8 cellular contexts compared by ENCODE assay signal in the genomic region with DNA sequence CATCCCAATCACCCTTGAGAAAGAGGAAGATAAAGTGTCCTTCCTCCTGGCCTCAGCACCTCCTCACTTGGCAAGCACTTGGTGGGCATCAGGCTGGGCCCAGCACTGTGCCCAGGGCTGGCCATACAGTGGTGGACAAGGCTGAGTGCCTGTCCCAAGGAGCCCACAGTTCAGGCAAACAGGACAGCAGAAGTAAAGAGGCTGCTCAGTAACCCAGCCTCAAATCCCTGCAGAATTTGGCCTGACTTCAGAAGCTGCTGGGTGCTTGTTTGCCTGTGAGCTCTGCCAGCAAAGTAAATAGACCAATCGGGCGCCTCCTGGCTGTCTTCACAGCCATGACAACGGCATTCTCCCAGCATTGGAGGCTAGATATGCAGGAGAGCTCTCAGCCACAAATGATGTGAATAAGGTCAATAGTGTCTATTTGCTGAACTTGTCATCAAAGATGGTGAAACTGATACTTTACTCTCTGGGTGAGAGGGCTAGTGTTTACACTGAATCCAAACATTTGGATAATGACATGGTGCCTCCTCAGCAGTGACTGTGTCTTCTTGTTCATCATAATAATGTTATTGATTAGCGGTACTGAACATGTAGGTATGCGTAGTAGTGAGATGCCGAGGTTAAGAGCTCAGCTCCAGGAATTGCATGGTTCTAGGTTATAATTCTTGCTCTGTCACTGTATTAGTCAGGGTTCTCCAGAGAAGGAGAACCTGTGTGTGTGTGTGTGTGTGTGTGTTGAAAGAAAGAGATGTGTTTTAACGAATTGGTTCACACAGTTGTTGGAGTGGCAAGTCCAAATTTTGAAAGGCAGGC. TPM values are rescaled to one million over a fixed set of nuclear protein-coding genes. Genes with fewer than 3 reads are reported as not detected.
A peak's percentile ranks its signal among the peaks of the same experiment; 100 is the strongest.
DNase-seq lines count a peak whose midpoint lies in the region; ATAC-seq and TF ChIP-seq lines count a peak whose summit lies in the region.

No MANE protein-coding gene starts in this region.

- H3K4me2 ChIP-seq in osteoblast (ENCODE audit: insufficient read depth, low read length), result no peak overlapping the region

- H3K27ac Mint-ChIP-seq in activated CD8-positive, alpha-beta T cell treated with anti-CD3 and anti-CD28 coated beads, Interleukin-2, amount 10 ng/mL, durations not matched to agents 7 days and 5 days, result peak overlapping the region; percentile 78
- H3K27ac Mint-ChIP-seq in natural killer cell, result no peak overlapping the region

- CTCF ChIA-PET in A673 (lab: Charles Lee), result interaction anchor here (1.1 kb wide), 2 partner anchors 34 to 73 kb away, joined by 6 to 7 read pairs; a partner anchor contains a TSS
- CTCF ChIA-PET in activated CD8-positive, alpha-beta T cell treated with anti-CD3 and anti-CD28 coated beads, Interleukin-2, amount 10 ng/mL, durations not matched to agents 7 days and 5 days (lab: Charles Lee), result interaction anchor here (0.9 to 2.5 kb wide), 4 partner anchors 16 to 73 kb away, joined by 4 to 17 read pairs (median 4); a partner anchor contains a TSS

- peaks cover 71% of the 10 kb centered on the region for H3K36me3 Mint-ChIP-seq in activated CD8-positive, alpha-beta T cell treated with anti-CD3 and anti-CD28 coated beads, Interleukin-2, amount 10 ng/mL, durations not matched to agents 7 days and 5 days (ENCODE audit: low read depth)
- no peaks in the 10 kb centered on the region for H3K36me3 Mint-ChIP-seq in natural killer cell

- TF ChIP-seq CTCF in A673 (conservative IDR thresholded peaks at IDR 0.05; ENCODE audit: low read depth, low read length) (peak; percentile 65), GM13977 (IDR thresholded peaks at IDR 0.05; ENCODE audit: extremely low read depth, insufficient read depth, missing control alignments) (no peak), foreskin fibroblast (IDR thresholded peaks at IDR 0.05; ENCODE audit: low read depth, low read length) (peak; percentile 76), osteoblast (IDR thresholded peaks at IDR 0.05; ENCODE audit: extremely low read depth, low read depth, low read length) (peak; percentile 75), natural killer cell (IDR thresholded peaks at IDR 0.05) (no peak)

- peaks cover 84% of the 10 kb centered on the region for H3K4me1 Mint-ChIP-seq in activated CD8-positive, alpha-beta T cell treated with anti-CD3 and anti-CD28 coated beads, Interleukin-2, amount 10 ng/mL, durations not matched to agents 7 days and 5 days (ENCODE audit: low read depth)
- peaks cover 26 to 47% of the 10 kb centered on the region in 2 donors for H3K4me1 Mint-ChIP-seq in natural killer cell

- POLR2A ChIA-PET in A673 (lab: Charles Lee; ENCODE audit: low non-redundant PET), result no interaction called here
- POLR2A ChIA-PET in activated CD8-positive, alpha-beta T cell treated with anti-CD3 and anti-CD28 coated beads, Interleukin-2, amount 10 ng/mL, durations not matched to agents 7 days and 5 days (lab: Charles Lee), result no interaction called here

- no peak overlapping the region for H3K4me3 ChIP-seq in A673 (ENCODE audit: low read depth, low read length, poor library complexity, severe bottlenecking)
- H3K4me3 ChIP-seq in foreskin fibroblast (ENCODE audit: low read depth in 1 of 2, low read length in 2 of 2), result no peak overlapping the region
- H3K4me3 ChIP-seq in osteoblast (ENCODE audit: insufficient read depth, low read length), result no peak overlapping the region
- no peak overlapping the region for H3K4me3 ChIP-seq in SJCRH30

- ATAC-seq in activated CD8-positive, alpha-beta T cell treated with anti-CD3 and anti-CD28 coated beads, Interleukin-2, amount 10 ng/mL, durations not matched to agents 7 days and 5 days, result no peak
- no peak for ATAC-seq in natural killer cell

- H4K20me1 ChIP-seq in osteoblast (ENCODE audit: insufficient read depth, low read length), result peaks cover 19% of the 10 kb centered on the region

- in situ Hi-C loops in GM13977 (cut with MboI; ENCODE audit: low pct_unique_long_range_greater_than_20kb, low sequenced_read_pairs, unreplicated experiment), result no loop called here

- DNase-seq in A673 (ENCODE audit: low spot score) (peak; percentile 74), GM13977 (ENCODE audit: low spot score) (peak; percentile 45), NCI-H2227 (lab: John Stamatoyannopoulos, UW; ENCODE audit: unreplicated experiment) (peak; percentile 85), foreskin fibroblast (peak; percentile 80 to 91), osteoblast (ENCODE audit: insufficient read length, low spot score, missing footprints) (peak; percentile 94), SJCRH30 (no peak), natural killer cell (no peak)
- DNase-seq in activated CD8-positive, alpha-beta T cell treated with anti-CD3 and anti-CD28 coated beads, Interleukin-2, amount 10 ng/mL, durations not matched to agents 7 days and 5 days, result peak; percentile 34

- H3K27ac ChIP-seq in A673 (ENCODE audit: low read depth, low read length, poor library complexity, severe bottlenecking) (no peak overlapping the region), osteoblast (ENCODE audit: low read depth, low read length) (peak overlapping the region; percentile 74), SJCRH30 (no peak overlapping the region)

- H3K79me2 ChIP-seq in osteoblast (ENCODE audit: insufficient read depth, low read length), result peaks cover 58% of the 10 kb centered on the region

- no peaks in the 10 kb centered on the region for H3K27me3 Mint-ChIP-seq in activated CD8-positive, alpha-beta T cell treated with anti-CD3 and anti-CD28 coated beads, Interleukin-2, amount 10 ng/mL, durations not matched to agents 7 days and 5 days (ENCODE audit: low read depth)
- H3K27me3 Mint-ChIP-seq in natural killer cell (ENCODE audit: low read depth in 2 of 2), result no peaks in the 10 kb centered on the region

- no peak overlapping the region for H3K4me3 Mint-ChIP-seq in activated CD8-positive, alpha-beta T cell treated with anti-CD3 and anti-CD28 coated beads, Interleukin-2, amount 10 ng/mL, durations not matched to agents 7 days and 5 days
- no peak overlapping the region for H3K4me3 Mint-ChIP-seq in natural killer cell

- H3K9me3 ChIP-seq in A673 (ENCODE audit: low read depth, low read length, poor library complexity, severe bottlenecking), result no peaks in the 10 kb centered on the region
- H3K9me3 ChIP-seq in osteoblast (ENCODE audit: low read depth, low read length), result no peaks in the 10 kb centered on the region
- H3K9me3 ChIP-seq in SJCRH30 (replicated peaks), result no peaks in the 10 kb centered on the region

- BruUV-seq in A673 (replicated peaks; lab: Mats Ljungman, UMichigan), result no TSS peak

- H3K4me1 ChIP-seq in A673 (ENCODE audit: insufficient read depth, low read length, poor library complexity, severe bottlenecking) (peaks cover 4% of the 10 kb centered on the region), osteoblast (ENCODE audit: insufficient read depth, low read length) (peaks cover 15% of the 10 kb centered on the region), SJCRH30 (no peaks in the 10 kb centered on the region)

- H3K27me3 ChIP-seq in A673 (replicated peaks; ENCODE audit: insufficient read depth, low read depth, low read length, poor library complexity) (no peaks in the 10 kb centered on the region), osteoblast (ENCODE audit: insufficient read depth, low read length) (no peaks in the 10 kb centered on the region), SJCRH30 (no peaks in the 10 kb centered on the region)

- H2AFZ ChIP-seq in osteoblast (ENCODE audit: low read length), result no peak overlapping the region

- no peaks in the 10 kb centered on the region for H3K9me3 Mint-ChIP-seq in activated CD8-positive, alpha-beta T cell treated with anti-CD3 and anti-CD28 coated beads, Interleukin-2, amount 10 ng/mL, durations not matched to agents 7 days and 5 days (ENCODE audit: insufficient read depth)
- no peaks in the 10 kb centered on the region for H3K9me3 Mint-ChIP-seq in natural killer cell

- H3K36me3 ChIP-seq in A673 (ENCODE audit: insufficient read depth, low read length, poor library complexity, severe bottlenecking) (no peaks in the 10 kb centered on the region), osteoblast (ENCODE audit: insufficient read depth, low read length) (peaks cover 78% of the 10 kb centered on the region), SJCRH30 (peaks cover 6% of the 10 kb centered on the region)

- intact Hi-C loops in A673 (cut with micrococcal nuclease; ENCODE audit: unreplicated experiment) (loop anchor here (1.0 kb wide), 1 partner anchor 73 kb away; a partner anchor contains a TSS), natural killer cell (cut with micrococcal nuclease) (no loop called here)

RNA-seq across cellular contexts. Expression of a gene that starts 36.9 kb away (rescaled TPM):
- 19.2 and 23.4 TPM in 2 replicates for total RNA-seq in A673 (2021)
- total RNA-seq in activated CD8-positive, alpha-beta T cell treated with anti-CD3 and anti-CD28 coated beads, Interleukin-2, amount 10 ng/mL, durations not matched to agents 7 days and 5 days, result 10 to 100 TPM; 20.4 to 21.9 TPM
- 13.8 and 16.6 TPM in 2 replicates for total RNA-seq in osteoblast
- 10.5 and 10.9 TPM in 2 replicates for total RNA-seq in SJCRH30 (2014; rRNA removed; shearing (Covaris generic))
- total RNA-seq in natural killer cell, result 1 to 10 TPM; 2.2 to 3.2 (median 2.6) TPM

RNA-seq across cellular contexts. Expression of a gene that starts 52.9 kb away (rescaled TPM):
- total RNA-seq in A673 (2021) (1,064 and 1,085 TPM in 2 replicates), osteoblast (1,373 and 1,488 TPM in 2 replicates), natural killer cell (100 to 1,000 TPM; 723 to 943 (median 942) TPM)
- 1,000 to 10,000 TPM; 1,398 to 1,443 TPM for total RNA-seq in activated CD8-positive, alpha-beta T cell treated with anti-CD3 and anti-CD28 coated beads, Interleukin-2, amount 10 ng/mL, durations not matched to agents 7 days and 5 days
- 2,010 and 2,016 TPM in 2 replicates for total RNA-seq in SJCRH30 (2014; rRNA removed; shearing (Covaris generic))

Comparison
In these comparisons a context has a peak if more than half of its experiments do, and no peak if none do; other contexts are left out.
1. DNase-seq: peak in A673 (single experiment), GM13977 (single experiment), NCI-H2227 (single experiment), activated CD8-positive, alpha-beta T cell treated with anti-CD3 and anti-CD28 coated beads, Interleukin-2, amount 10 ng/mL, durations not matched to agents 7 days and 5 days (single experiment), foreskin fibroblast (2 of 2) and osteoblast (single experiment); none in SJCRH30 (0 of 2) and natural killer cell (single experiment).
2. CTCF ChIP-seq: peak in A673 (single experiment), foreskin fibroblast (single experiment) and osteoblast (single experiment); none in GM13977 (single experiment) and natural killer cell (single experiment).